Comparison of ENCODE assay signal across 2 cellular contexts in genomic region chr12:2017724-2018337, GRCh38.
TF ChIP-seq lines count a peak whose summit lies in the region.

No MANE protein-coding gene starts in this region.

TF ChIP-seq in IMR-90, 13 proteins besides CTCF, POLR2A, EP300 and RAD21:
- TF ChIP-seq USF2 (IDR thresholded peaks at IDR 0.05; ENCODE audit: low read depth, low read length) (no peak), MAFK (IDR thresholded peaks at IDR 0.05; ENCODE audit: low read depth, low read length) (no peak), MXI1 (IDR thresholded peaks at IDR 0.05; ENCODE audit: borderline replicate concordance, low read depth, low read length) (no peak), FOS (IDR thresholded peaks at IDR 0.05; ENCODE audit: low read depth, low read length) (no peak), CEBPB (IDR thresholded peaks at IDR 0.05; ENCODE audit: low read depth, low read length) (no peak), NFE2L2 (IDR thresholded peaks at IDR 0.05; ENCODE audit: low read depth, low read length) (no peak), RCOR1 (IDR thresholded peaks at IDR 0.05; ENCODE audit: insufficient replicate concordance, low read length) (no peak), ELK1 (IDR thresholded peaks at IDR 0.05; ENCODE audit: borderline replicate concordance, low read depth, low read length) (no peak), RFX5 (IDR thresholded peaks at IDR 0.05; ENCODE audit: low read depth, low read length) (no peak), BHLHE40 (IDR thresholded peaks at IDR 0.05; ENCODE audit: low read depth, low read length) (no peak), MAZ (IDR thresholded peaks at IDR 0.05; ENCODE audit: borderline replicate concordance, low read depth, low read length) (no peak), CHD1 (IDR thresholded peaks at IDR 0.05; ENCODE audit: low read depth, low read length) (no peak)

TF ChIP-seq in K562, 482 proteins besides CTCF, POLR2A, EP300 and RAD21:
- TF ChIP-seq MEIS2 (IDR thresholded peaks at IDR 0.05; ENCODE audit: partially characterized antibody) (peak; percentile 30), MXD1 (CRISPR knock-in tag; IDR thresholded peaks at IDR 0.05; ENCODE audit: borderline replicate concordance, poor library complexity, severe bottlenecking) (no peak)
TF ChIP-seq in K562: peak in this region for 1.
